Comparison of ENCODE assay signal across 25 cellular contexts in genomic region chr2:48183276-48183675, GRCh38.
DNase-seq lines count a peak whose midpoint lies in the region; ATAC-seq, FAIRE-seq and TF ChIP-seq lines count a peak whose summit lies in the region.
"Had no signal": no experiment of that assay in that cellular context is flagged by ENCODE, and none has a peak within 500 bp of the region (broad histone marks: within the 10 kb centered on the region; RNA-seq: fewer than 3 reads in every experiment).

No MANE protein-coding gene starts in this region.

- CTCF ChIA-PET in HepG2 (lab: Yijun Ruan, JAX; ENCODE audit: low intra/inter-chr PET ratio, low total read pairs), result no interaction called here

- no peak overlapping the region for H2AK5ac ChIP-seq in mesenchymal stem cell (ENCODE audit: low read length, severe bottlenecking)

- peak overlapping the region; percentile 2 for H3K27ac Mint-ChIP-seq in dendritic cell treated with granulocyte-macrophage colony-stimulating factor and Interleukin-4, amounts not matched to agents 40 ng/mL and 50 ng/mL, for 4 days
- H3K27ac Mint-ChIP-seq: B cell; CD8-positive, alpha-beta memory T cell had no signal

- H3K79me2 ChIP-seq in HepG2 (ENCODE audit: insufficient read depth, low read length), result no peaks in the 10 kb centered on the region

- H3K36me3 ChIP-seq in HepG2 (replicated peaks in 1 of 2; ENCODE audit: control insufficient read depth in 1 of 2, insufficient read depth in 2 of 2, low read length in 2 of 2) (no peaks in the 10 kb centered on the region), right lobe of liver (no peaks in the 10 kb centered on the region), mesenchymal stem cell (ENCODE audit: control insufficient read depth in 1 of 2, insufficient read depth in 2 of 2, low read depth in 1 of 2, low read length in 2 of 2) (no peaks in the 10 kb centered on the region)
- H3K36me3 ChIP-seq: BLaER1 treated with 17β-estradiol and CSF1 and Interleukin-3, amounts not matched to agents 10 nM and 100 nM had no signal

- no peaks in the 10 kb centered on the region for H3K36me3 Mint-ChIP-seq in dendritic cell treated with granulocyte-macrophage colony-stimulating factor and Interleukin-4, amounts not matched to agents 40 ng/mL and 50 ng/mL, for 4 days (ENCODE audit: low read depth)
- H3K36me3 Mint-ChIP-seq: CD4-positive, alpha-beta memory T cell had no signal

- H3K4me2 ChIP-seq in HepG2 (ENCODE audit: low read depth, low read length), result no peak overlapping the region
- no peak overlapping the region for H3K4me2 ChIP-seq in mesenchymal stem cell (ENCODE audit: low read length, poor library complexity, severe bottlenecking)
- H3K4me2 ChIP-seq: A549; BLaER1 treated with 17β-estradiol and CSF1 and Interleukin-3, amounts not matched to agents 10 nM and 100 nM had no signal

- no peak for TF ChIP-seq POLR2A in HepG2 (IDR thresholded peaks at IDR 0.05; ENCODE audit: insufficient read depth in 1 of 2, low read depth in 2 of 2, low read length in 2 of 2)
- no peak for TF ChIP-seq POLR2A in right lobe of liver (IDR thresholded peaks at IDR 0.05)
- TF ChIP-seq POLR2A in GM18505 (IDR thresholded peaks at IDR 0.05; ENCODE audit: borderline replicate concordance, extremely low read depth, insufficient read depth, insufficient read length), result no peak

- no peak overlapping the region for H3K4me3 Mint-ChIP-seq in dendritic cell treated with granulocyte-macrophage colony-stimulating factor and Interleukin-4, amounts not matched to agents 40 ng/mL and 50 ng/mL, for 4 days
- H3K4me3 Mint-ChIP-seq: B cell; CD4-positive, alpha-beta memory T cell; CD8-positive, alpha-beta memory T cell had no signal

- no peak overlapping the region for H3K4me3 ChIP-seq in HepG2 (replicated peaks in 1 of 3; ENCODE audit: insufficient read depth in 1 of 3, low read depth in 2 of 3, low read length in 3 of 3)
- no peak overlapping the region for H3K4me3 ChIP-seq in right lobe of liver
- no peak overlapping the region for H3K4me3 ChIP-seq in mesenchymal stem cell (ENCODE audit: insufficient read depth in 1 of 2, low read depth in 1 of 2, low read length in 2 of 2)
- H3K4me3 ChIP-seq: A549; BLaER1 treated with 17β-estradiol and CSF1 and Interleukin-3, amounts not matched to agents 10 nM and 100 nM; GM12878 had no signal

- DNase-seq in HepG2 (ENCODE audit: low spot score), result no peak
- no peak for DNase-seq in right lobe of liver
- no peak for DNase-seq in GM19239 (ENCODE audit: insufficient read length, low spot score)
- no peak for DNase-seq in mesenchymal stem cell
- DNase-seq: AML-193; CD4-positive, alpha-beta memory T cell; CD8-positive, alpha-beta memory T cell; COR-L47; DMS153; DMS53; DMS79; DND-41; EL; GDM1 had no signal

- no peaks in the 10 kb centered on the region for H3K27me3 Mint-ChIP-seq in dendritic cell treated with granulocyte-macrophage colony-stimulating factor and Interleukin-4, amounts not matched to agents 40 ng/mL and 50 ng/mL, for 4 days
- H3K27me3 Mint-ChIP-seq: B cell; CD4-positive, alpha-beta memory T cell had no signal

- no peak overlapping the region for H4K8ac ChIP-seq in mesenchymal stem cell (ENCODE audit: low read length)

- H3K9ac ChIP-seq in HepG2 (ENCODE audit: insufficient read depth, low read depth, low read length) (no peak overlapping the region), mesenchymal stem cell (ENCODE audit: low read length) (no peak overlapping the region)
- H3K9ac ChIP-seq: BLaER1 treated with 17β-estradiol and CSF1 and Interleukin-3, amounts not matched to agents 10 nM and 100 nM had no signal

- H3K4me1 ChIP-seq in HepG2 (ENCODE audit: insufficient read depth, low read length) (no peaks in the 10 kb centered on the region), right lobe of liver (no peaks in the 10 kb centered on the region), mesenchymal stem cell (ENCODE audit: control insufficient read depth, insufficient read depth, low read depth, low read length) (no peaks in the 10 kb centered on the region)
- H3K4me1 ChIP-seq: A549 had no signal

- H2AFZ ChIP-seq in HepG2 (ENCODE audit: low read length) (no peak overlapping the region), mesenchymal stem cell (ENCODE audit: low read depth, low read length) (no peak overlapping the region)

- H3K9me3 ChIP-seq in HepG2 (ENCODE audit: low read length), result no peaks in the 10 kb centered on the region
- H3K9me3 ChIP-seq in right lobe of liver, result no peaks in the 10 kb centered on the region
- H3K9me3 ChIP-seq in mesenchymal stem cell (ENCODE audit: control insufficient read depth, low read length), result no peaks in the 10 kb centered on the region
- H3K9me3 ChIP-seq: A549 had no signal

- H3K27ac ChIP-seq in HepG2 (ENCODE audit: extremely low read length, insufficient read depth, low read length) (no peak overlapping the region), right lobe of liver (no peak overlapping the region), mesenchymal stem cell (ENCODE audit: low read length, poor library complexity, severe bottlenecking) (no peak overlapping the region)
- H3K27ac ChIP-seq: 22Rv1; A549; BLaER1 treated with 17β-estradiol and CSF1 and Interleukin-3, amounts not matched to agents 10 nM and 100 nM; C4-2B had no signal

- TF ChIP-seq EP300 in HepG2 (IDR thresholded peaks at IDR 0.05; ENCODE audit: low read depth in 2 of 2, low read length in 2 of 2), result no peak
- TF ChIP-seq EP300 in HepG2 (CRISPR knock-in tag; IDR thresholded peaks at IDR 0.05; ENCODE audit: borderline replicate concordance), result no peak

- no peak overlapping the region for H3K14ac ChIP-seq in mesenchymal stem cell (ENCODE audit: low read length in 2 of 2)

- no peak overlapping the region for H3K23ac ChIP-seq in mesenchymal stem cell (ENCODE audit: low read length in 2 of 2)

- H2BK5ac ChIP-seq in mesenchymal stem cell (ENCODE audit: low read depth, low read length, poor library complexity, severe bottlenecking), result no peak overlapping the region

- H3K18ac ChIP-seq in mesenchymal stem cell (ENCODE audit: low read depth in 1 of 2, low read length in 2 of 2), result no peak overlapping the region

- H2BK12ac ChIP-seq in mesenchymal stem cell (ENCODE audit: low read length in 2 of 2), result no peak overlapping the region

- no peaks in the 10 kb centered on the region for H3K79me1 ChIP-seq in mesenchymal stem cell (replicated peaks; ENCODE audit: low read length, poor library complexity, severe bottlenecking)

- no peak for FAIRE-seq in HepG2 (lab: Jason Lieb, UNC)
- peak; percentile 8 for FAIRE-seq in GM19239 (lab: Jason Lieb, UNC)
- FAIRE-seq: A549, GM12878, GM12892 had no signal

- BruUV-seq in HepG2 (replicated peaks; lab: Mats Ljungman, UMichigan), result no TSS peak

- no peak overlapping the region for H2BK120ac ChIP-seq in mesenchymal stem cell (ENCODE audit: low read depth, low read length)

- TF ChIP-seq RAD21 in HepG2 (CRISPR knock-in tag; IDR thresholded peaks at IDR 0.05), result no peak

- ATAC-seq in HepG2, result no peak
- ATAC-seq in right lobe of liver, result no peak
- no peak for ATAC-seq in GM18505 (IDR thresholded peaks at IDR 0.05; ENCODE audit: unreplicated experiment)
- no peak for ATAC-seq in HG03469 (IDR thresholded peaks at IDR 0.05; ENCODE audit: unreplicated experiment)
- ATAC-seq in GM19467 (IDR thresholded peaks at IDR 0.05; ENCODE audit: unreplicated experiment), result no peak
- ATAC-seq: A549, GM12878 had no signal

- H4K20me1 ChIP-seq in HepG2 (ENCODE audit: insufficient read depth, low read length), result no peaks in the 10 kb centered on the region
- H4K20me1 ChIP-seq: BLaER1 treated with 17β-estradiol and CSF1 and Interleukin-3, amounts not matched to agents 10 nM and 100 nM had no signal

- H3K9me3 Mint-ChIP-seq in dendritic cell treated with granulocyte-macrophage colony-stimulating factor and Interleukin-4, amounts not matched to agents 40 ng/mL and 50 ng/mL, for 4 days, result peaks cover 5% of the 10 kb centered on the region

- no peak overlapping the region for H2BK15ac ChIP-seq in mesenchymal stem cell (ENCODE audit: low read depth, poor library complexity, severe bottlenecking)

- POLR2A ChIA-PET in HepG2 (lab: Yijun Ruan, JAX), result no interaction called here

- no peak overlapping the region for H3K4ac ChIP-seq in mesenchymal stem cell (ENCODE audit: low read depth in 1 of 2, low read length in 2 of 2)

- H3K4me1 Mint-ChIP-seq in dendritic cell treated with granulocyte-macrophage colony-stimulating factor and Interleukin-4, amounts not matched to agents 40 ng/mL and 50 ng/mL, for 4 days (ENCODE audit: low read depth), result peaks cover 28% of the 10 kb centered on the region
- H3K4me1 Mint-ChIP-seq: B cell; CD4-positive, alpha-beta memory T cell; CD8-positive, alpha-beta memory T cell had no signal

- in situ Hi-C loops in HepG2 (cut with HindIII; ENCODE audit: extremely low pct_ligation_motif_present, low pct_unique_long_range_greater_than_20kb), result no loop called here

- peaks cover 0 to 6% of the 10 kb centered on the region in 2 experiments; a peak in 3 of 5 replicates for H3K27me3 ChIP-seq in HepG2 (ENCODE audit: control insufficient read depth in 1 of 2, insufficient read depth in 2 of 2, low read length in 2 of 2)
- H3K27me3 ChIP-seq in right lobe of liver, result no peaks in the 10 kb centered on the region
- H3K27me3 ChIP-seq in mesenchymal stem cell (ENCODE audit: control insufficient read depth in 1 of 2, insufficient read depth in 1 of 2, low read length in 2 of 2), result no peaks in the 10 kb centered on the region
- H3K27me3 ChIP-seq: BLaER1 treated with 17β-estradiol and CSF1 and Interleukin-3, amounts not matched to agents 10 nM and 100 nM had no signal

- 43% methylated on average over 1 of the region's 1 CpG for WGBS in HepG2 (ENCODE audit: low lambda C conversion rate)
- 100% methylated on average over 1 of the region's 1 CpG for WGBS in right lobe of liver (ENCODE audit: insufficient coverage, low coverage, low lambda C conversion rate, missing lambda C conversion rate)
- no CpG with 5 or more reads among the region's 1 CpG for WGBS in mesenchymal stem cell

- intact Hi-C loops in HepG2 (cut with micrococcal nuclease; ENCODE audit: unreplicated experiment) (no loop called here), right lobe of liver (cut with DNase I) (no loop called here)
- intact Hi-C loops in dendritic cell treated with granulocyte-macrophage colony-stimulating factor and Interleukin-4, amounts not matched to agents 40 ng/mL and 50 ng/mL, for 4 days (cut with micrococcal nuclease), result no loop called here

- H4K91ac ChIP-seq in mesenchymal stem cell (ENCODE audit: low read length), result peak overlapping the region; percentile 18

- no peak for TF ChIP-seq CTCF in HepG2 (CRISPR knock-in tag; IDR thresholded peaks at IDR 0.05)
- no peak for TF ChIP-seq CTCF in right lobe of liver (IDR thresholded peaks at IDR 0.05)

TF ChIP-seq in HepG2, 621 proteins besides CTCF, POLR2A, EP300 and RAD21 (continues in another document):
- TF ChIP-seq CBX5 (CRISPR knock-in tag; IDR thresholded peaks at IDR 0.05; ENCODE audit: borderline replicate concordance), result no peak
- TF ChIP-seq SAP130 (CRISPR knock-in tag; IDR thresholded peaks at IDR 0.05; ENCODE audit: low read depth), result no peak
- no peak for TF ChIP-seq SMYD3 (CRISPR knock-in tag; IDR thresholded peaks at IDR 0.05)
- no peak for TF ChIP-seq ISL2 (CRISPR knock-in tag; IDR thresholded peaks at IDR 0.05)
- no peak for TF ChIP-seq ZNF724P (CRISPR knock-in tag; IDR thresholded peaks at IDR 0.05; ENCODE audit: borderline replicate concordance)
- TF ChIP-seq JUN (CRISPR knock-in tag; IDR thresholded peaks at IDR 0.05), result no peak
- TF ChIP-seq NFIB (CRISPR knock-in tag; IDR thresholded peaks at IDR 0.05; ENCODE audit: borderline replicate concordance), result no peak
